29 cellular contexts compared by ENCODE assay signal in genomic region chr17:10161392-10161791, GRCh38. TPM values are rescaled to one million over a fixed set of nuclear protein-coding genes. Genes with fewer than 3 reads are reported as not detected.
DNase-seq lines count a peak whose midpoint lies in the region; ATAC-seq, FAIRE-seq and TF ChIP-seq lines count a peak whose summit lies in the region.
"Had no signal": no experiment of that assay in that cellular context is flagged by ENCODE, and none has a peak within 500 bp of the region (broad histone marks: within the 10 kb centered on the region; RNA-seq: fewer than 3 reads in every experiment).

No MANE protein-coding gene starts in this region.

- no peaks in the 10 kb centered on the region for H3K27me3 ChIP-seq in spleen (replicated peaks in 1 of 7)
- no peaks in the 10 kb centered on the region for H3K27me3 ChIP-seq in effector memory CD4-positive, alpha-beta T cell (replicated peaks; ENCODE audit: control insufficient read depth, insufficient read depth, low read length, poor library complexity, severe bottlenecking)
- H3K27me3 ChIP-seq: SJCRH30 had no signal

- H3K27me3 Mint-ChIP-seq in dendritic cell treated with granulocyte-macrophage colony-stimulating factor and Interleukin-4, amounts not matched to agents 40 ng/mL and 50 ng/mL, for 4 days, result no peaks in the 10 kb centered on the region

- WGBS in spleen, 5 donors, result 42 to 75% (median 65%) methylated on average over 6 of the region's 6 CpGs

- H3K27ac ChIP-seq in spleen, result peak overlapping the region in 7 of 8 donors; percentile 11 to 72 (median 69)
- H3K27ac ChIP-seq in effector memory CD4-positive, alpha-beta T cell (ENCODE audit: insufficient read depth, low read length, poor library complexity, severe bottlenecking), result no peak overlapping the region
- H3K27ac ChIP-seq: A549, C4-2B, KMS-11, PC-9, SJCRH30 had no signal

- FAIRE-seq in GM18507 (lab: Jason Lieb, UNC), result peak; percentile 39
- FAIRE-seq: A549, GM12891 had no signal

- no peak for ATAC-seq in GM18519 (IDR thresholded peaks at IDR 0.05; ENCODE audit: low FRiP score, unreplicated experiment)
- ATAC-seq: CD8-positive, alpha-beta T cell; GM23338; SK-N-SH treated with all-trans-retinoic acid at 6 μM for 48 hours had no signal

- peaks cover 41% of the 10 kb centered on the region for H3K4me1 Mint-ChIP-seq in dendritic cell treated with granulocyte-macrophage colony-stimulating factor and Interleukin-4, amounts not matched to agents 40 ng/mL and 50 ng/mL, for 4 days (ENCODE audit: low read depth)
- H3K4me1 Mint-ChIP-seq: GM23338 had no signal

- peaks cover 15 to 76% (median 49%) of the 10 kb centered on the region in 6 donors for H3K4me1 ChIP-seq in spleen
- no peaks in the 10 kb centered on the region for H3K4me1 ChIP-seq in effector memory CD4-positive, alpha-beta T cell (ENCODE audit: control insufficient read depth, insufficient read depth, low read length, poor library complexity, severe bottlenecking)
- H3K4me1 ChIP-seq: A549, Caco-2, SJCRH30 had no signal

- intact Hi-C loops in dendritic cell treated with granulocyte-macrophage colony-stimulating factor and Interleukin-4, amounts not matched to agents 40 ng/mL and 50 ng/mL, for 4 days (cut with micrococcal nuclease), result no loop called here
- intact Hi-C loops in spleen (cut with DNase I; ENCODE audit: low total_unique reads), result no loop called here

- H3K36me3 ChIP-seq in spleen, result no peaks in the 10 kb centered on the region
- H3K36me3 ChIP-seq in effector memory CD4-positive, alpha-beta T cell (ENCODE audit: control insufficient read depth, insufficient read depth, low read length), result no peaks in the 10 kb centered on the region
- H3K36me3 ChIP-seq: SJCRH30 had no signal

- H3K4me3 ChIP-seq in spleen, result no peak overlapping the region
- no peak overlapping the region for H3K4me3 ChIP-seq in effector memory CD4-positive, alpha-beta T cell (ENCODE audit: insufficient read depth, low read depth, low read length, poor library complexity, severe bottlenecking)
- H3K4me3 ChIP-seq: A549, GM23338, PC-9, SJCRH30 had no signal

- no peak overlapping the region for H3K4me3 Mint-ChIP-seq in dendritic cell treated with granulocyte-macrophage colony-stimulating factor and Interleukin-4, amounts not matched to agents 40 ng/mL and 50 ng/mL, for 4 days
- H3K4me3 Mint-ChIP-seq: CD8-positive, alpha-beta T cell; GM23338; H9 had no signal

- no peaks in the 10 kb centered on the region for H3K9me3 Mint-ChIP-seq in dendritic cell treated with granulocyte-macrophage colony-stimulating factor and Interleukin-4, amounts not matched to agents 40 ng/mL and 50 ng/mL, for 4 days
- H3K9me3 Mint-ChIP-seq: CD8-positive, alpha-beta T cell; GM23338; H9; HFFc6 had no signal

- DNase-seq in GM18507 (ENCODE audit: extremely low spot score, insufficient read length, low read depth), result no peak
- DNase-seq in lung microvascular endothelial cell (ENCODE audit: low read depth in 2 of 2), result peak; percentile 6 to 98
- DNase-seq in spleen, result no peak
- DNase-seq in effector memory CD4-positive, alpha-beta T cell, result no peak
- DNase-seq in mucosa of gallbladder (ENCODE audit: low spot score), result no peak
- DNase-seq: AML-193; Caco-2; CD8-positive, alpha-beta T cell; EL; GDM1; H9; HFFc6; NCI-H1092; NCI-H1417 treated with DMSO at 0.1 percent for 48 hours; NCI-H1694 treated with DMSO at 0.1 percent for 48 hours; NCI-H2081; NCI-H2227 treated with DMSO at 0.1 percent for 48 hours; NCI-H526 treated with DMSO at 0.1 percent for 48 hours; PC-9; SJCRH30 had no signal

- no peaks in the 10 kb centered on the region for H3K9me3 ChIP-seq in spleen
- H3K9me3 ChIP-seq in effector memory CD4-positive, alpha-beta T cell (ENCODE audit: control insufficient read depth, low read length), result no peaks in the 10 kb centered on the region
- H3K9me3 ChIP-seq: A549, Caco-2, SJCRH30 had no signal

- no peak for TF ChIP-seq CTCF in spleen (IDR thresholded peaks at IDR 0.05 in 8 of 11, conservative IDR thresholded peaks at IDR 0.05 in 3 of 11)

- no peak for TF ChIP-seq POLR2A in spleen (IDR thresholded peaks at IDR 0.05)

- H3K36me3 Mint-ChIP-seq in dendritic cell treated with granulocyte-macrophage colony-stimulating factor and Interleukin-4, amounts not matched to agents 40 ng/mL and 50 ng/mL, for 4 days (ENCODE audit: low read depth), result peaks cover 26% of the 10 kb centered on the region
- H3K36me3 Mint-ChIP-seq: CD8-positive, alpha-beta T cell had no signal

- H3K27ac Mint-ChIP-seq in dendritic cell treated with granulocyte-macrophage colony-stimulating factor and Interleukin-4, amounts not matched to agents 40 ng/mL and 50 ng/mL, for 4 days, result peak overlapping the region; percentile 43
- H3K27ac Mint-ChIP-seq: CD8-positive, alpha-beta T cell; GM23338; HFFc6; IgD-negative memory B cell had no signal

RNA-seq across cellular contexts. Expression of gene GAS7, which starts 37.0 kb away (rescaled TPM):
- total RNA-seq in lung microvascular endothelial cell (1.5 and 3.0 TPM in 2 replicates), spleen (100 to 1,000 TPM in 3 of 7 donors, 10 to 100 TPM in 4; 47.4 to 127 (median 83.0) TPM), mucosa of gallbladder (26.7 TPM)
- polyA plus RNA-seq in spleen, result 10 to 100 TPM in 1 of 3 donors, 1 to 10 TPM in 2; 4.1 to 16.8 (median 4.4) TPM
- total RNA-seq: PC-9 had no signal

Comparison
In these comparisons a context has a peak if more than half of its experiments do, and no peak if none do; other contexts are left out.
1. DNase-seq: peak in lung microvascular endothelial cell (2 of 2); none in GM18507 (single experiment), spleen (single experiment), effector memory CD4-positive, alpha-beta T cell (0 of 3) and mucosa of gallbladder (single experiment).